ENCODE assay signal across 9 cellular contexts in the genomic region with DNA sequence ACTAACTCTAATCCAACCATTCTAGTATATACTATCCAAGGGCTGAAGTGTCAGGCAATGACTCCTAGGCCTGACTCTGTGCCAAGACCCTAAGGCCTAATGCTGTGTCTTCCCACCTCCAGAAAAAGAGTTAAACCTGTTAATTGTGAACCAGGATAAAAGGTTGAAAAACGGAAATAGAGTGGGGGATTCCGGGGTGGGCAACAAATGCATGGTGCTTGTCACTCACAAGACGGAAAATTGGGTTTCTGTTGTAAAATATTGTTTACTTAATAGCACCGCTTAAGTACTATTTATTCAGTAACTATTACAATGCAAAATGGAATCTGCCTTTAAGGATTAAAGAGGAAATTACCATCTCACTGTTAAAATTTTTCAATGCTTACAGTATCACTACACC. TPM values are rescaled to one million over a fixed set of nuclear protein-coding genes. Genes with fewer than 3 reads are reported as not detected.
DNase-seq lines count a peak whose midpoint lies in the region; ATAC-seq, FAIRE-seq and TF ChIP-seq lines count a peak whose summit lies in the region.
"Had no signal": no experiment of that assay in that cellular context is flagged by ENCODE, and none has a peak within 500 bp of the region (broad histone marks: within the 10 kb centered on the region; RNA-seq: fewer than 3 reads in every experiment).

No MANE protein-coding gene starts in this region.

- peak overlapping the region; percentile 99 for H3K4me3 Mint-ChIP-seq in activated CD8-positive, alpha-beta T cell treated with anti-CD3 and anti-CD28 coated beads for 36 hours

- TF ChIP-seq POLR2A in esophagus muscularis mucosa (IDR thresholded peaks at IDR 0.05; ENCODE audit: low read depth), result no peak

- no peak overlapping the region for H3K9ac ChIP-seq in kidney (ENCODE audit: low read length in 2 of 2)
- H3K9ac ChIP-seq: parathyroid adenoma had no signal

- H3K36me3 Mint-ChIP-seq in activated CD8-positive, alpha-beta T cell treated with anti-CD3 and anti-CD28 coated beads for 36 hours (ENCODE audit: low read depth), result peaks cover 71% of the 10 kb centered on the region

- CTCF ChIA-PET in activated CD8-positive, alpha-beta T cell treated with anti-CD3 and anti-CD28 coated beads for 36 hours (lab: Charles Lee), result interaction anchor here (0.7 to 5.2 kb wide), 5 partner anchors 12 to 108 kb away, joined by 3 to 32 read pairs (median 4); no protein-coding TSS in a partner anchor

- no peaks in the 10 kb centered on the region for H3K9me3 Mint-ChIP-seq in activated CD8-positive, alpha-beta T cell treated with anti-CD3 and anti-CD28 coated beads for 36 hours

- H3K27me3 ChIP-seq in ACC112 (ENCODE audit: insufficient read depth, low read length) (no peaks in the 10 kb centered on the region; the same call in 1 of the 2 replicates), esophagus muscularis mucosa (no peaks in the 10 kb centered on the region)

- POLR2A ChIA-PET in activated CD8-positive, alpha-beta T cell treated with anti-CD3 and anti-CD28 coated beads for 36 hours (lab: Charles Lee), result interaction anchor here (0.8 to 9.8 kb wide), 13 partner anchors 7 to 511 kb away, joined by 3 to 97 read pairs (median 14); partner anchors contain the start of gene SLC39A10

- H3K79me2 ChIP-seq in ACC112 (ENCODE audit: control insufficient read depth, insufficient read depth, low read length, unreplicated experiment), result peaks cover 78% of the 10 kb centered on the region
- H3K79me2 ChIP-seq: parathyroid adenoma had no signal

- H3K36me3 ChIP-seq in ACC112 (ENCODE audit: insufficient read depth, low read length), result no peaks in the 10 kb centered on the region
- no peaks in the 10 kb centered on the region for H3K36me3 ChIP-seq in kidney (ENCODE audit: control insufficient read depth in 1 of 2, insufficient read depth in 2 of 2, low read length in 2 of 2)
- H3K36me3 ChIP-seq in esophagus muscularis mucosa, result no peaks in the 10 kb centered on the region

- no peak overlapping the region for H2AFZ ChIP-seq in ACC112 (ENCODE audit: low read length, unreplicated experiment)
- H2AFZ ChIP-seq: parathyroid adenoma had no signal

- H3K27me3 Mint-ChIP-seq in activated CD8-positive, alpha-beta T cell treated with anti-CD3 and anti-CD28 coated beads for 36 hours, result no peaks in the 10 kb centered on the region

- DNase-seq in H4 (ENCODE audit: low spot score) (peak; percentile 35), kidney (no peak), esophagus muscularis mucosa (ENCODE audit: extremely low spot score) (no peak), SKM-1 treated with dmso at 0.1 percent for 144 hours (lab: John Stamatoyannopoulos, UW; ENCODE audit: unreplicated experiment) (no peak), NCI-H748 (lab: John Stamatoyannopoulos, UW; ENCODE audit: unreplicated experiment) (no peak), dedifferentiated amniotic fluid mesenchymal stem cell (ENCODE audit: extremely low spot score) (no peak)
- DNase-seq in activated CD8-positive, alpha-beta T cell treated with anti-CD3 and anti-CD28 coated beads for 36 hours, result no peak

- WGBS in esophagus muscularis mucosa, result 93% methylated on average over 4 of the region's 4 CpGs

- no peak for TF ChIP-seq EP300 in esophagus muscularis mucosa (IDR thresholded peaks at IDR 0.05)

- intact Hi-C loops in activated CD8-positive, alpha-beta T cell treated with anti-CD3 and anti-CD28 coated beads for 36 hours (cut with micrococcal nuclease), result no loop called here
- intact Hi-C loops in kidney (cut with DNase I) (no loop called here), esophagus muscularis mucosa (cut with DNase I) (no loop called here)

- FAIRE-seq in kidney (lab: Jason Lieb, UNC), result no peak

- peak overlapping the region; percentile 75 for H3K27ac ChIP-seq in ACC112 (ENCODE audit: low read depth, low read length)
- H3K27ac ChIP-seq in kidney (ENCODE audit: low read depth in 2 of 2, low read length in 2 of 2), result no peak overlapping the region
- H3K27ac ChIP-seq in esophagus muscularis mucosa (replicated peaks in 1 of 4), result no peak overlapping the region
- H3K27ac ChIP-seq: parathyroid adenoma had no signal

- H3K4me3 ChIP-seq in ACC112 (ENCODE audit: low read depth, low read length) (peak overlapping the region; percentile 98), kidney (ENCODE audit: low read length in 2 of 2) (peak overlapping the region; percentile 11 to 20), esophagus muscularis mucosa (peak overlapping the region in 2 of 4 donors; percentile 4 to 89)

- ATAC-seq in activated CD8-positive, alpha-beta T cell treated with anti-CD3 and anti-CD28 coated beads for 36 hours, result no peak

- peaks cover 24% of the 10 kb centered on the region for H3K4me1 Mint-ChIP-seq in activated CD8-positive, alpha-beta T cell treated with anti-CD3 and anti-CD28 coated beads for 36 hours (ENCODE audit: low read depth)

- H3K4me1 ChIP-seq in ACC112 (ENCODE audit: control insufficient read depth, insufficient read depth, low read length, unreplicated experiment) (peaks cover 28% of the 10 kb centered on the region), kidney (ENCODE audit: control insufficient read depth in 1 of 2, insufficient read depth in 1 of 2, low read depth in 1 of 2, low read length in 2 of 2) (peaks cover 0 to 3% of the 10 kb centered on the region in 2 donors), esophagus muscularis mucosa (peaks cover 0 to 28% (median 14%) of the 10 kb centered on the region in 4 donors)
- H3K4me1 ChIP-seq: parathyroid adenoma had no signal

- TF ChIP-seq CTCF in activated CD8-positive, alpha-beta T cell treated with anti-CD3 and anti-CD28 coated beads for 36 hours (IDR thresholded peaks at IDR 0.05), result no peak
- TF ChIP-seq CTCF in kidney (IDR thresholded peaks at IDR 0.05; ENCODE audit: borderline replicate concordance, extremely low read depth, insufficient read depth) (no peak), esophagus muscularis mucosa (IDR thresholded peaks at IDR 0.05) (no peak)

- no peaks in the 10 kb centered on the region for H3K9me3 ChIP-seq in kidney (ENCODE audit: control insufficient read depth in 1 of 2, low read length in 2 of 2)
- H3K9me3 ChIP-seq in esophagus muscularis mucosa, result no peaks in the 10 kb centered on the region

- peak overlapping the region; percentile 91 for H3K27ac Mint-ChIP-seq in activated CD8-positive, alpha-beta T cell treated with anti-CD3 and anti-CD28 coated beads for 36 hours

RNA-seq across cellular contexts. Expression of gene STK17B, which starts 3.2 kb away (rescaled TPM):
- total RNA-seq in H4 (2014; rRNA removed; shearing (Covaris generic)), result 15.9 and 19.8 TPM in 2 replicates
- total RNA-seq in activated CD8-positive, alpha-beta T cell treated with anti-CD3 and anti-CD28 coated beads for 36 hours, result 100 to 1,000 TPM; 237 to 250 TPM
- total RNA-seq in kidney (41.0 TPM), esophagus muscularis mucosa (10 to 100 TPM in 1 of 4 donors, 1 to 10 TPM in 3; 6.9 to 24.2 (median 9.4) TPM)
- polyA plus RNA-seq in kidney (ENCODE audit: insufficient read depth, low read depth, low replicate concordance), result 3.4 TPM
